In genomic region chr10:93402192-93402591, GRCh38 we compare ENCODE assay signal across 29 cellular contexts.
"Had no signal": no experiment of that assay in that cellular context is flagged by ENCODE, and none has a peak within 500 bp of the region (broad histone marks: within the 10 kb centered on the region; RNA-seq: fewer than 3 reads in every experiment).

No MANE protein-coding gene starts in this region.

- H3K4me3 Mint-ChIP-seq: activated B cell treated with CpG ODN at 0.5 μM for 24 hours; activated CD8-positive, alpha-beta T cell treated with anti-CD3 and anti-CD28 coated beads for 36 hours; activated naive CD4-positive, alpha-beta T cell treated with anti-CD3 and anti-CD28 coated beads, Interleukin-2, amount 50 U/mL, for 24 hours; activated naive CD8-positive, alpha-beta T cell treated with anti-CD3 and anti-CD28 coated beads, Interleukin-2, amount 50 U/mL, for 24 hours; activated T-cell treated with anti-CD3 and anti-CD28 coated beads, Interleukin-2, amount 50 U/mL, for 4 hours; activated T-helper 17 cell treated with anti-CD3 and anti-CD28 coated beads, Interleukin-2, amount 50 U/mL, for 72 hours; central memory CD8-positive, alpha-beta T cell; naive thymus-derived CD8-positive, alpha-beta T cell; stimulated activated memory B cell treated with anti-CD40 and anti-IgM and Interleukin-4, amounts not matched to agents 10 μg/mL and 1 μg/mL and 100 μg/mL, for 72 hours; stimulated activated naive CD8-positive, alpha-beta T cell treated with anti-CD3 and anti-CD28 coated beads, Interleukin-15, amount 100 ng/mL, for 72 hours; T-helper 17 cell had no signal

- H3K9me3 ChIP-seq: gastrocnemius medialis, ovary, prostate gland, tibial nerve had no signal

- H3K4me1 ChIP-seq: gastrocnemius medialis, prostate gland, tibial nerve had no signal

- H3K4me1 Mint-ChIP-seq: activated B cell treated with CpG ODN at 0.5 μM for 24 hours; activated naive CD8-positive, alpha-beta T cell treated with anti-CD3 and anti-CD28 coated beads, Interleukin-2, amount 50 U/mL, for 24 hours; central memory CD8-positive, alpha-beta T cell; stimulated activated memory B cell treated with anti-CD40 and anti-IgM and Interleukin-4, amounts not matched to agents 10 μg/mL and 1 μg/mL and 100 μg/mL, for 72 hours; stimulated activated naive CD8-positive, alpha-beta T cell treated with anti-CD3 and anti-CD28 coated beads, Interleukin-15, amount 100 ng/mL, for 72 hours had no signal

- H3K27ac ChIP-seq: gastrocnemius medialis, hepatocyte, ovary, prostate gland, tibial nerve had no signal

- H3K27ac Mint-ChIP-seq: activated B cell treated with CpG ODN at 0.5 μM for 24 hours; activated CD8-positive, alpha-beta T cell treated with anti-CD3 and anti-CD28 coated beads for 36 hours; activated naive CD4-positive, alpha-beta T cell treated with anti-CD3 and anti-CD28 coated beads, Interleukin-2, amount 50 U/mL, for 24 hours; activated naive CD8-positive, alpha-beta T cell treated with anti-CD3 and anti-CD28 coated beads, Interleukin-2, amount 50 U/mL, for 24 hours; activated T-helper 17 cell treated with anti-CD3 and anti-CD28 coated beads, Interleukin-2, amount 50 U/mL, for 72 hours; stimulated activated memory B cell treated with anti-CD40 and anti-IgM and Interleukin-4, amounts not matched to agents 10 μg/mL and 1 μg/mL and 100 μg/mL, for 72 hours; stimulated activated naive CD8-positive, alpha-beta T cell treated with anti-CD3 and anti-CD28 coated beads, Interleukin-15, amount 100 ng/mL, for 72 hours; T-helper 17 cell had no signal

- H3K4me2 ChIP-seq: hepatocyte, smooth muscle cell had no signal

- H3K9me3 Mint-ChIP-seq: activated B cell treated with CpG ODN at 0.5 μM for 24 hours; activated CD8-positive, alpha-beta T cell treated with anti-CD3 and anti-CD28 coated beads for 36 hours; activated naive CD4-positive, alpha-beta T cell treated with anti-CD3 and anti-CD28 coated beads, Interleukin-2, amount 50 U/mL, for 24 hours; activated naive CD8-positive, alpha-beta T cell treated with anti-CD3 and anti-CD28 coated beads, Interleukin-2, amount 50 U/mL, for 24 hours; activated T-cell treated with anti-CD3 and anti-CD28 coated beads, Interleukin-2, amount 50 U/mL, for 4 hours; activated T-helper 17 cell treated with anti-CD3 and anti-CD28 coated beads, Interleukin-2, amount 50 U/mL, for 72 hours; central memory CD8-positive, alpha-beta T cell; naive thymus-derived CD8-positive, alpha-beta T cell; stimulated activated memory B cell treated with anti-CD40 and anti-IgM and Interleukin-4, amounts not matched to agents 10 μg/mL and 1 μg/mL and 100 μg/mL, for 72 hours; stimulated activated naive CD8-positive, alpha-beta T cell treated with anti-CD3 and anti-CD28 coated beads, Interleukin-15, amount 100 ng/mL, for 72 hours had no signal

- H3K79me2 ChIP-seq: hepatocyte had no signal

- H3K27me3 ChIP-seq: gastrocnemius medialis, hepatocyte, ovary, tibial nerve had no signal

- H2AFZ ChIP-seq: hepatocyte had no signal

- ATAC-seq: activated CD8-positive, alpha-beta T cell treated with anti-CD3 and anti-CD28 coated beads for 36 hours; activated naive CD8-positive, alpha-beta T cell treated with anti-CD3 and anti-CD28 coated beads, Interleukin-2, amount 50 U/mL, for 24 hours; activated T-cell treated with anti-CD3 and anti-CD28 coated beads, Interleukin-2, amount 50 U/mL, for 4 hours; activated T-helper 17 cell treated with anti-CD3 and anti-CD28 coated beads, Interleukin-2, amount 50 U/mL, for 72 hours; gastrocnemius medialis; naive thymus-derived CD8-positive, alpha-beta T cell; stimulated activated memory B cell treated with anti-CD40 and anti-IgM and Interleukin-4, amounts not matched to agents 10 μg/mL and 1 μg/mL and 100 μg/mL, for 72 hours; stimulated activated naive CD8-positive, alpha-beta T cell treated with anti-CD3 and anti-CD28 coated beads, Interleukin-15, amount 100 ng/mL, for 72 hours; T-helper 17 cell had no signal

- H3K4me3 ChIP-seq: gastrocnemius medialis, hepatocyte, ovary, prostate gland, smooth muscle cell, tibial nerve had no signal

- H3K36me3 Mint-ChIP-seq: naive thymus-derived CD8-positive, alpha-beta T cell; stimulated activated memory B cell treated with anti-CD40 and anti-IgM and Interleukin-4, amounts not matched to agents 10 μg/mL and 1 μg/mL and 100 μg/mL, for 72 hours had no signal

- H3K27me3 Mint-ChIP-seq: activated CD8-positive, alpha-beta T cell treated with anti-CD3 and anti-CD28 coated beads for 36 hours; activated naive CD4-positive, alpha-beta T cell treated with anti-CD3 and anti-CD28 coated beads, Interleukin-2, amount 50 U/mL, for 24 hours; activated naive CD8-positive, alpha-beta T cell treated with anti-CD3 and anti-CD28 coated beads, Interleukin-2, amount 50 U/mL, for 24 hours; stimulated activated naive CD8-positive, alpha-beta T cell treated with anti-CD3 and anti-CD28 coated beads, Interleukin-15, amount 100 ng/mL, for 72 hours had no signal

- FAIRE-seq: colon, urothelium cell line had no signal

- DNase-seq: activated B cell treated with CpG ODN at 0.5 μM for 24 hours; activated CD4-positive, alpha-beta T cell treated with anti-CD3 and anti-CD28 coated beads, Interleukin-2, amount 50 U/mL, for 1 hour; activated CD8-positive, alpha-beta T cell treated with anti-CD3 and anti-CD28 coated beads for 36 hours; activated naive CD8-positive, alpha-beta T cell treated with anti-CD3 and anti-CD28 coated beads, Interleukin-2, amount 50 U/mL, for 24 hours; activated T-cell treated with anti-CD3 and anti-CD28 coated beads, Interleukin-2, amount 50 U/mL, for 4 hours; amygdala; effector memory CD4-positive, alpha-beta T cell; erythroblast; gastrocnemius medialis; glutamatergic neuron; islet precursor cell; naive thymus-derived CD8-positive, alpha-beta T cell; ovary; stimulated activated CD4-positive, alpha-beta T cell treated with anti-CD3 and anti-CD28 coated beads, Interleukin-1b, Interleukin-23, amount 100 ng/mL, for 48 hours; stimulated activated CD4-positive, alpha-beta T cell treated with anti-CD3 and anti-CD28 coated beads, Interleukin-4, amount 100 ng/mL, for 4 hours; stimulated activated CD8-positive, alpha-beta memory T cell treated with anti-CD3 and anti-CD28 coated beads, Interleukin-4, amount 100 ng/mL, for 48 hours; stimulated activated naive CD8-positive, alpha-beta T cell treated with anti-CD3 and anti-CD28 coated beads, Interleukin-15, amount 100 ng/mL, for 72 hours; T-helper 17 cell; T1000 had no signal

- H3K36me3 ChIP-seq: gastrocnemius medialis, ovary had no signal
